In genomic region chr1:18546026-18546425, GRCh38 we compare ENCODE assay signal across 15 cellular contexts.
DNase-seq lines count a peak whose midpoint lies in the region; ATAC-seq, FAIRE-seq and TF ChIP-seq lines count a peak whose summit lies in the region.
"Had no signal": no experiment of that assay in that cellular context is flagged by ENCODE, and none has a peak within 500 bp of the region (broad histone marks: within the 10 kb centered on the region; RNA-seq: fewer than 3 reads in every experiment).

No MANE protein-coding gene starts in this region.

- peaks cover 66% of the 10 kb centered on the region for H3K27me3 Mint-ChIP-seq in chondrocyte (ENCODE audit: low read depth)
- H3K27me3 Mint-ChIP-seq in type B pancreatic cell = peaks cover 62% of the 10 kb centered on the region

- intact Hi-C loops in mucosa of descending colon (cut with DNase I, micrococcal nuclease) = no loop called here

- DNase-seq in NCI-H69 (lab: John Stamatoyannopoulos, UW) (peak; percentile 72), chondrocyte (ENCODE audit: low spot score) (peak; percentile 27), mucosa of descending colon (peak; percentile 55 to 65 (median 57)), type B pancreatic cell (ENCODE audit: extremely low spot score, unreplicated experiment) (no peak), NCI-H1417 (lab: John Stamatoyannopoulos, UW) (no peak), midbrain (lab: John Stamatoyannopoulos, UW) (no peak), GM12892 (ENCODE audit: insufficient read length) (no peak)
- DNase-seq: C1 segment of cervical spinal cord; CD4-positive, alpha-beta T cell; DMS79; GM23248; H7 had no signal

- FAIRE-seq in GM12892 (lab: Jason Lieb, UNC) = no peak
- FAIRE-seq: A204.1, GM12878 had no signal

- ATAC-seq in mucosa of descending colon = peak; percentile 87
- ATAC-seq: GM12878 had no signal

- H3K36me3 Mint-ChIP-seq in chondrocyte (ENCODE audit: low read depth) (peaks cover 4% of the 10 kb centered on the region), type B pancreatic cell (no peaks in the 10 kb centered on the region)

- peaks cover 7% of the 10 kb centered on the region for H3K4me1 ChIP-seq in mucosa of descending colon (ENCODE audit: low read depth)

- TF ChIP-seq POLR2A in GM12892 (IDR thresholded peaks at IDR 0.05; ENCODE audit: low read depth, low read length) = no peak

- H3K4me1 Mint-ChIP-seq in chondrocyte (ENCODE audit: low read depth) (no peaks in the 10 kb centered on the region), type B pancreatic cell (ENCODE audit: unreplicated experiment) (peaks cover 6% of the 10 kb centered on the region)
- H3K4me1 Mint-ChIP-seq: B cell had no signal

- TF ChIP-seq CTCF in chondrocyte (IDR thresholded peaks at IDR 0.05) (no peak), mucosa of descending colon (IDR thresholded peaks at IDR 0.05) (no peak), type B pancreatic cell (conservative IDR thresholded peaks at IDR 0.05) (no peak)

- H3K27ac Mint-ChIP-seq in chondrocyte (ENCODE audit: unreplicated experiment) = no peak overlapping the region
- peak overlapping the region; percentile 29 for H3K27ac Mint-ChIP-seq in type B pancreatic cell
- H3K27ac Mint-ChIP-seq: B cell; CD4-positive, alpha-beta T cell had no signal

- H3K9me3 Mint-ChIP-seq in chondrocyte (ENCODE audit: low read depth) (peaks cover 6% of the 10 kb centered on the region), type B pancreatic cell (peaks cover 7% of the 10 kb centered on the region)
- H3K9me3 Mint-ChIP-seq: CD4-positive, alpha-beta T cell had no signal

- no peak overlapping the region for H3K4me3 ChIP-seq in mucosa of descending colon
- H3K4me3 ChIP-seq: GM12878, GM23248 had no signal

- H3K9me3 ChIP-seq in mucosa of descending colon = no peaks in the 10 kb centered on the region

- no peaks in the 10 kb centered on the region for H3K36me3 ChIP-seq in mucosa of descending colon (ENCODE audit: low read depth)

- no peak overlapping the region for H3K4me3 Mint-ChIP-seq in chondrocyte (ENCODE audit: unreplicated experiment)
- no peak overlapping the region for H3K4me3 Mint-ChIP-seq in type B pancreatic cell
- H3K4me3 Mint-ChIP-seq: B cell; CD4-positive, alpha-beta T cell had no signal

Comparison
In these comparisons a context has a peak if more than half of its experiments do, and no peak if none do; other contexts are left out.
1. DNase-seq: peak in NCI-H69 (single experiment), chondrocyte (single experiment) and mucosa of descending colon (3 of 3); none in type B pancreatic cell (single experiment), NCI-H1417 (0 of 3), midbrain (single experiment) and GM12892 (single experiment).